20 cellular contexts compared by ENCODE assay signal in the genomic region with DNA sequence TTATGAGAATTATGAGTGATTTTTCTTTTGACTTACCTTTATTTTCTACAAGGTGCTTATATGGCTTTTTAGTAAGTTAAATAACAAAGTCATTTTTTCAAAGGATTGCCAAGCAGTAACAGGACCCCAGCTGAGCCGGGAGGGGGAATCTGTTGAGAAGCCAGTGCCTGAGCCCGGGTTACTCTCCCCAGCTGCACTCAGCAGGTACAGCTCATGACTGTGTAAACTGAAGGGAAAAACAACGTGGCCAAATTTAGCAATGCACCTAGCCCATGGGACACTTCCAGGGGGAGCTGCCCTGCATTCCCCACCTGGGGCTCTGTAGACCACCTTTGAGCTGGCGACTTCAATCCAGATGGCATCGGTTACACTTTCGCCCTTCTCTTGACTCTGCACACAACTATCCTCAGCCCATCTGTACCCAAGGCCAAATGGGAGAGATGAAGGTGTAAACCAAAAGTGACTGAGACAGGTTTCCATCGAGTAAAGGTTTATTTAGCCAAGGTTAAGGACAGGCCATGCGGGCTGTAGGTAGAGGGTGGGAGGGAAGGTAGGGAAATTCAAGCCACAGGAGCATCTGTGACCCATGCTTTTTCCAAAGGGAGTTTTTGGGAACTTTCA. TPM values are rescaled to one million over a fixed set of nuclear protein-coding genes. Genes with fewer than 3 reads are reported as not detected.
DNase-seq lines count a peak whose midpoint lies in the region; TF ChIP-seq lines count a peak whose summit lies in the region.
"Had no signal": no experiment of that assay in that cellular context is flagged by ENCODE, and none has a peak within 500 bp of the region (broad histone marks: within the 10 kb centered on the region; RNA-seq: fewer than 3 reads in every experiment).

No MANE protein-coding gene starts in this region.

- no peaks in the 10 kb centered on the region for H4K20me1 ChIP-seq in BLaER1 treated with 17β-estradiol and CSF1 and Interleukin-3, amounts not matched to agents 10 nM and 100 nM
- no peaks in the 10 kb centered on the region for H4K20me1 ChIP-seq in hepatocyte (ENCODE audit: insufficient read depth, poor library complexity, severe bottlenecking)

- DNase-seq in endodermal cell (no peak), nephron progenitor cell (no peak), hepatocyte (ENCODE audit: low spot score) (no peak), chondrocyte (ENCODE audit: low spot score) (no peak), GM13976 (ENCODE audit: low spot score) (no peak), NCI-H2029 treated with DMSO at 0.1 percent for 48 hours (lab: John Stamatoyannopoulos, UW) (no peak)
- DNase-seq: DND-41, GDM1, NCI-H1048, NCI-H2107, NCI-H526 treated with DMSO at 0.1 percent for 48 hours had no signal

- no peaks in the 10 kb centered on the region for H3K79me2 ChIP-seq in hepatocyte

- peak overlapping the region in 6 of 11 experiments; percentile 24 to 69 (median 46); a peak in 6 of 22 replicates for H3K9ac ChIP-seq in BLaER1 treated with 17β-estradiol and CSF1 and Interleukin-3, amounts not matched to agents 10 nM and 100 nM
- H3K9ac ChIP-seq in HUES48 (ENCODE audit: low read depth, low read length), result peak overlapping the region; percentile 67
- no peak overlapping the region for H3K9ac ChIP-seq in endodermal cell (ENCODE audit: extremely low read depth, low read length, poor library complexity, severe bottlenecking)
- H3K9ac ChIP-seq: KMS-11 had no signal

- H3K4me1 Mint-ChIP-seq in endodermal cell, result peaks cover 29% of the 10 kb centered on the region
- H3K4me1 Mint-ChIP-seq in nephron progenitor cell, result peaks cover 26% of the 10 kb centered on the region
- peaks cover 4% of the 10 kb centered on the region for H3K4me1 Mint-ChIP-seq in chondrocyte (ENCODE audit: low read depth)

- no peak overlapping the region for H3K4me3 ChIP-seq in BLaER1 treated with 17β-estradiol and CSF1 and Interleukin-3, amounts not matched to agents 10 nM and 100 nM
- H3K4me3 ChIP-seq in HUES48 (ENCODE audit: low read depth, low read length) (peak overlapping the region; percentile 36; the same call in 1 of the 2 replicates), endodermal cell (ENCODE audit: low read length) (no peak overlapping the region), hepatocyte (no peak overlapping the region)
- H3K4me3 ChIP-seq: A549 had no signal

- peaks cover 4% of the 10 kb centered on the region for H3K9me3 Mint-ChIP-seq in endodermal cell
- peaks cover 7% of the 10 kb centered on the region for H3K9me3 Mint-ChIP-seq in nephron progenitor cell
- no peaks in the 10 kb centered on the region for H3K9me3 Mint-ChIP-seq in chondrocyte (ENCODE audit: low read depth)

- H3K36me3 ChIP-seq in BLaER1 treated with 17β-estradiol and CSF1 and Interleukin-3, amounts not matched to agents 10 nM and 100 nM, result no peaks in the 10 kb centered on the region
- no peaks in the 10 kb centered on the region for H3K36me3 ChIP-seq in HUES48 (ENCODE audit: control insufficient read depth, insufficient read depth, low read length)
- H3K36me3 ChIP-seq in endodermal cell (ENCODE audit: control insufficient read depth, insufficient read depth, low read length), result no peaks in the 10 kb centered on the region
- H3K36me3 ChIP-seq in hepatocyte (replicated peaks; ENCODE audit: insufficient read depth, low read depth), result no peaks in the 10 kb centered on the region

- H2AFZ ChIP-seq in hepatocyte, result no peak overlapping the region

- no peak for TF ChIP-seq CTCF in endodermal cell (conservative IDR thresholded peaks at IDR 0.05)
- TF ChIP-seq CTCF in nephron progenitor cell (IDR thresholded peaks at IDR 0.05), result no peak
- TF ChIP-seq CTCF in hepatocyte (IDR thresholded peaks at IDR 0.05; ENCODE audit: poor library complexity), result no peak
- TF ChIP-seq CTCF in chondrocyte (IDR thresholded peaks at IDR 0.05), result no peak
- no peak for TF ChIP-seq CTCF in GM13976 (IDR thresholded peaks at IDR 0.05; ENCODE audit: borderline replicate concordance, control extremely low read depth, extremely low read depth, insufficient read depth, missing control alignments)

- peak overlapping the region in 7 of 11 experiments; percentile 50 to 85 (median 68); a peak in 12 of 22 replicates for H3K27ac ChIP-seq in BLaER1 treated with 17β-estradiol and CSF1 and Interleukin-3, amounts not matched to agents 10 nM and 100 nM
- peak overlapping the region; percentile 87 for H3K27ac ChIP-seq in HUES48 (ENCODE audit: low read depth, low read length)
- no peak overlapping the region for H3K27ac ChIP-seq in endodermal cell (ENCODE audit: low read depth, low read length)
- no peak overlapping the region for H3K27ac ChIP-seq in hepatocyte
- H3K27ac ChIP-seq: C4-2B, KMS-11 had no signal

- H3K4me1 ChIP-seq in BLaER1 treated with 17β-estradiol and CSF1 and Interleukin-3, amounts not matched to agents 10 nM and 100 nM, result peaks cover 0 to 87% (median 43%) of the 10 kb centered on the region in 10 experiments; a peak in 15 of 20 replicates
- H3K4me1 ChIP-seq in HUES48 (ENCODE audit: control insufficient read depth, insufficient read depth, low read length), result peaks cover 33% of the 10 kb centered on the region
- H3K4me1 ChIP-seq in endodermal cell (ENCODE audit: control insufficient read depth, insufficient read depth, low read length), result peaks cover 6% of the 10 kb centered on the region
- H3K4me1 ChIP-seq in hepatocyte (ENCODE audit: insufficient read depth), result peaks cover 14% of the 10 kb centered on the region

- H3K36me3 Mint-ChIP-seq in endodermal cell (ENCODE audit: low read depth), result no peaks in the 10 kb centered on the region
- H3K36me3 Mint-ChIP-seq in nephron progenitor cell (ENCODE audit: low read depth), result no peaks in the 10 kb centered on the region
- peaks cover 3% of the 10 kb centered on the region for H3K36me3 Mint-ChIP-seq in chondrocyte (ENCODE audit: low read depth)

- H3K27ac Mint-ChIP-seq in endodermal cell, result peak overlapping the region; percentile 74
- H3K27ac Mint-ChIP-seq in nephron progenitor cell, result peak overlapping the region; percentile 68
- no peak overlapping the region for H3K27ac Mint-ChIP-seq in chondrocyte (ENCODE audit: unreplicated experiment)

- 46 to 56% methylated on average over 8 of the region's 8 CpGs for WGBS in endodermal cell (ENCODE audit: insufficient coverage in 1 of 2, insufficient read length in 1 of 2), 2 experiments
- WGBS in hepatocyte (ENCODE audit: low lambda C conversion rate, missing lambda C conversion rate), result 61% methylated on average over 8 of the region's 8 CpGs

- in situ Hi-C loops in GM13976 (cut with MboI; ENCODE audit: low sequenced_read_pairs, unreplicated experiment), result no loop called here

- no peak overlapping the region for H3K4me3 Mint-ChIP-seq in endodermal cell
- H3K4me3 Mint-ChIP-seq in nephron progenitor cell, result no peak overlapping the region
- H3K4me3 Mint-ChIP-seq in chondrocyte (ENCODE audit: unreplicated experiment), result no peak overlapping the region

- H3K4me2 ChIP-seq in BLaER1 treated with 17β-estradiol and CSF1 and Interleukin-3, amounts not matched to agents 10 nM and 100 nM, result peak overlapping the region in 8 of 11 experiments; percentile 57 to 90 (median 77); a peak in 16 of 22 replicates
- H3K4me2 ChIP-seq in hepatocyte, result no peak overlapping the region
- H3K4me2 ChIP-seq: A549, KMS-11 had no signal

- H3K9me3 ChIP-seq in BLaER1 treated with 17β-estradiol and CSF1 and Interleukin-3, amounts not matched to agents 10 nM and 100 nM (replicated peaks in 1 of 11), result peaks cover 0 to 17% (median 0%) of the 10 kb centered on the region in 11 experiments; a peak in 10 of 22 replicates
- H3K9me3 ChIP-seq in HUES48 (ENCODE audit: control insufficient read depth, insufficient read depth, low read length), result no peaks in the 10 kb centered on the region
- no peaks in the 10 kb centered on the region for H3K9me3 ChIP-seq in endodermal cell (ENCODE audit: control insufficient read depth, low read length)
- no peaks in the 10 kb centered on the region for H3K9me3 ChIP-seq in hepatocyte (ENCODE audit: low read depth)
- H3K9me3 ChIP-seq: A549 had no signal

- no peaks in the 10 kb centered on the region for H3K27me3 ChIP-seq in BLaER1 treated with 17β-estradiol and CSF1 and Interleukin-3, amounts not matched to agents 10 nM and 100 nM
- no peaks in the 10 kb centered on the region for H3K27me3 ChIP-seq in HUES48 (ENCODE audit: control insufficient read depth, insufficient read depth, low read length)
- H3K27me3 ChIP-seq in endodermal cell (ENCODE audit: control insufficient read depth, insufficient read depth, low read length, poor library complexity, severe bottlenecking), result no peaks in the 10 kb centered on the region
- H3K27me3 ChIP-seq in hepatocyte, result no peaks in the 10 kb centered on the region

- H3K27me3 Mint-ChIP-seq in endodermal cell (ENCODE audit: insufficient read depth) (no peaks in the 10 kb centered on the region), nephron progenitor cell (ENCODE audit: low read depth, poor library complexity) (peaks cover 32% of the 10 kb centered on the region), chondrocyte (ENCODE audit: low read depth) (peaks cover 36% of the 10 kb centered on the region)

- no peaks in the 10 kb centered on the region for H3K9me2 ChIP-seq in hepatocyte (replicated peaks; ENCODE audit: insufficient read depth)

RNA-seq across cellular contexts. Expression of a gene that starts 18.2 kb away (rescaled TPM):
- total RNA-seq in endodermal cell, result 1 to 10 TPM in 1 of 2 donors, under 1 TPM in 1; 0.82 to 3.1 TPM
- polyA plus RNA-seq in endodermal cell (2013, experiment 1 of 2), result 2.1 TPM
- 1.6 TPM for polyA plus RNA-seq in endodermal cell (2013, experiment 2 of 2)
- 0.16 and 0.27 TPM in 2 replicates for total RNA-seq in hepatocyte
- 0.40 and 1.1 TPM in 2 replicates for polyA plus RNA-seq in hepatocyte
- 0.05 TPM in 2 of 3 replicates, not detected in the other for total RNA-seq in chondrocyte
- total RNA-seq: HepG2, MCF 10A, OCI-LY7, RPMI7951 had no signal
- polyA plus RNA-seq: HepG2 had no signal

RNA-seq across cellular contexts. Expression of a gene that starts 56.0 kb away (rescaled TPM):
- total RNA-seq in endodermal cell, result not detected
- polyA plus RNA-seq in endodermal cell (2013, experiment 1 of 2), result not detected
- not detected for polyA plus RNA-seq in endodermal cell (2013, experiment 2 of 2)
- total RNA-seq in hepatocyte, result not detected in 2 replicates
- 0.24 TPM in 1 of 2 replicates, not detected in the other for polyA plus RNA-seq in hepatocyte
- not detected in 3 replicates for total RNA-seq in chondrocyte
- total RNA-seq: HepG2, MCF 10A, OCI-LY7, RPMI7951 had no signal
- polyA plus RNA-seq: A549, HepG2 had no signal

Comparison
In these comparisons a context has a peak if more than half of its experiments do, and no peak if none do; other contexts are left out.
1. H3K27ac ChIP-seq: peak in BLaER1 treated with 17β-estradiol and CSF1 and Interleukin-3, amounts not matched to agents 10 nM and 100 nM (7 of 11) and HUES48 (single experiment); none in endodermal cell (single experiment) and hepatocyte (single experiment).